ENCODE assay signal across 8 cellular contexts in genomic region chr5:170216262-170216864, GRCh38. TPM values are rescaled to one million over a fixed set of nuclear protein-coding genes. Genes with fewer than 3 reads are reported as not detected.
DNase-seq lines count a peak whose midpoint lies in the region; ATAC-seq and TF ChIP-seq lines count a peak whose summit lies in the region.

No MANE protein-coding gene starts in this region.

- CTCF ChIA-PET in A673 (lab: Charles Lee), result interaction anchor here (0.7 to 1.8 kb wide), 6 partner anchors 32 to 1229 kb away, joined by 3 to 21 read pairs (median 5); partner anchors contain the start of gene INSYN2B
- CTCF ChIA-PET in T-cell (lab: Charles Lee), result interaction anchor here in 1 of 2 donors (0.6 to 1.1 kb wide), 5 partner anchors 56 to 205 kb away, joined by 3 to 7 read pairs (median 3); no protein-coding TSS in a partner anchor
- CTCF ChIA-PET in activated naive CD4-positive, alpha-beta T cell treated with anti-CD3 and anti-CD28 coated beads, Interleukin-2, amount 10 ng/mL, durations not matched to agents 7 days and 5 days (lab: Charles Lee), result interaction anchor here (0.6 to 2.2 kb wide), 5 partner anchors 9 to 180 kb away, joined by 3 to 8 read pairs (median 3); no protein-coding TSS in a partner anchor

- no TSS peak for BruUV-seq in A673 (replicated peaks; lab: Mats Ljungman, UMichigan)

- H3K4me1 ChIP-seq in A673 (ENCODE audit: insufficient read depth, low read length, poor library complexity, severe bottlenecking) (peaks cover 33% of the 10 kb centered on the region), HAP-1 (peaks cover 10% of the 10 kb centered on the region)

- no peaks in the 10 kb centered on the region for H3K36me3 ChIP-seq in A673 (ENCODE audit: insufficient read depth, low read length, poor library complexity, severe bottlenecking)
- no peaks in the 10 kb centered on the region for H3K36me3 ChIP-seq in HAP-1 (replicated peaks)

- no peaks in the 10 kb centered on the region for H3K27me3 ChIP-seq in A673 (replicated peaks; ENCODE audit: insufficient read depth, low read depth, low read length, poor library complexity)
- H3K27me3 ChIP-seq in HAP-1 (ENCODE audit: low read depth), result peaks cover 19% of the 10 kb centered on the region

- no peaks in the 10 kb centered on the region for H3K9me3 Mint-ChIP-seq in T-cell
- no peaks in the 10 kb centered on the region for H3K9me3 Mint-ChIP-seq in activated naive CD4-positive, alpha-beta T cell treated with anti-CD3 and anti-CD28 coated beads, Interleukin-2, amount 10 ng/mL, durations not matched to agents 7 days and 5 days

- DNase-seq in A673 (ENCODE audit: low spot score) (peak; percentile 82), HAP-1 (ENCODE audit: low spot score in 2 of 2) (peak; percentile 45 to 48), NOMO-1 treated with dmso at 0.1 percent for 144 hours (lab: John Stamatoyannopoulos, UW; ENCODE audit: unreplicated experiment) (peak; percentile 22), dermis microvascular lymphatic vessel endothelial cell (ENCODE audit: low read depth in 2 of 2) (peak; percentile 66 to 80), non-pigmented ciliary epithelial cell (ENCODE audit: low read depth) (peak; percentile 44), T-cell (no peak)
- DNase-seq in activated T-cell treated with anti-CD3 and anti-CD28 coated beads, Interleukin-2, amount 50 U/mL, for 1 hour, result no peak
- DNase-seq in activated naive CD4-positive, alpha-beta T cell treated with anti-CD3 and anti-CD28 coated beads, Interleukin-2, amount 10 ng/mL, durations not matched to agents 7 days and 5 days, result no peak

- in situ Hi-C loops in HAP-1 (cut with MboI; ENCODE audit: low sequenced_read_pairs), result loop anchor here (10.0 kb wide), 1 partner anchor 112 kb away; the partner anchor contains the start of gene FOXI1

- H3K36me3 Mint-ChIP-seq in T-cell, result no peaks in the 10 kb centered on the region
- no peaks in the 10 kb centered on the region for H3K36me3 Mint-ChIP-seq in activated naive CD4-positive, alpha-beta T cell treated with anti-CD3 and anti-CD28 coated beads, Interleukin-2, amount 10 ng/mL, durations not matched to agents 7 days and 5 days

- no peaks in the 10 kb centered on the region for H3K4me1 Mint-ChIP-seq in T-cell
- no peaks in the 10 kb centered on the region for H3K4me1 Mint-ChIP-seq in activated naive CD4-positive, alpha-beta T cell treated with anti-CD3 and anti-CD28 coated beads, Interleukin-2, amount 10 ng/mL, durations not matched to agents 7 days and 5 days

- TF ChIP-seq CTCF in A673 (conservative IDR thresholded peaks at IDR 0.05; ENCODE audit: low read depth, low read length), result peak; percentile 70

- peaks cover 3 to 20% of the 10 kb centered on the region in 2 donors for H3K27me3 Mint-ChIP-seq in T-cell
- H3K27me3 Mint-ChIP-seq in activated naive CD4-positive, alpha-beta T cell treated with anti-CD3 and anti-CD28 coated beads, Interleukin-2, amount 10 ng/mL, durations not matched to agents 7 days and 5 days, result peaks cover 11% of the 10 kb centered on the region

- ATAC-seq in T-cell (replicated peaks in 1 of 4), result no peak

- intact Hi-C loops in A673 (cut with micrococcal nuclease; ENCODE audit: unreplicated experiment), result loop anchor here (1.0 to 5.0 kb wide), 4 partner anchors 116 to 1229 kb away; partner anchors contain the start of gene SPDL1

- no peak overlapping the region for H3K27ac ChIP-seq in A673 (ENCODE audit: low read depth, low read length, poor library complexity, severe bottlenecking)

- H3K4me3 ChIP-seq in A673 (ENCODE audit: low read depth, low read length, poor library complexity, severe bottlenecking) (no peak overlapping the region), HAP-1 (no peak overlapping the region)

- H3K9me3 ChIP-seq in A673 (ENCODE audit: low read depth, low read length, poor library complexity, severe bottlenecking), result no peaks in the 10 kb centered on the region
- H3K9me3 ChIP-seq in HAP-1, result no peaks in the 10 kb centered on the region

- H3K27ac Mint-ChIP-seq in T-cell, result no peak overlapping the region
- no peak overlapping the region for H3K27ac Mint-ChIP-seq in activated naive CD4-positive, alpha-beta T cell treated with anti-CD3 and anti-CD28 coated beads, Interleukin-2, amount 10 ng/mL, durations not matched to agents 7 days and 5 days

- H3K4me3 Mint-ChIP-seq in T-cell, result no peak overlapping the region
- no peak overlapping the region for H3K4me3 Mint-ChIP-seq in activated naive CD4-positive, alpha-beta T cell treated with anti-CD3 and anti-CD28 coated beads, Interleukin-2, amount 10 ng/mL, durations not matched to agents 7 days and 5 days

- POLR2A ChIA-PET in A673 (lab: Charles Lee; ENCODE audit: low non-redundant PET), result no interaction called here
- POLR2A ChIA-PET in T-cell (lab: Charles Lee), result no interaction called here

RNA-seq across cellular contexts. Expression of gene C5orf58, which starts 16.4 kb away (rescaled TPM):
- total RNA-seq in A673 (2021) (not detected in 2 replicates), dermis microvascular lymphatic vessel endothelial cell (not detected in 2 replicates), T-cell (not detected)

Comparison
In these comparisons a context has a peak if more than half of its experiments do, and no peak if none do; other contexts are left out.
1. DNase-seq: peak in A673 (single experiment), HAP-1 (2 of 2), NOMO-1 treated with dmso at 0.1 percent for 144 hours (single experiment), dermis microvascular lymphatic vessel endothelial cell (2 of 2) and non-pigmented ciliary epithelial cell (single experiment); none in activated T-cell treated with anti-CD3 and anti-CD28 coated beads, Interleukin-2, amount 50 U/mL, for 1 hour (single experiment), T-cell (0 of 34) and activated naive CD4-positive, alpha-beta T cell treated with anti-CD3 and anti-CD28 coated beads, Interleukin-2, amount 10 ng/mL, durations not matched to agents 7 days and 5 days (single experiment).